In the genomic region with DNA sequence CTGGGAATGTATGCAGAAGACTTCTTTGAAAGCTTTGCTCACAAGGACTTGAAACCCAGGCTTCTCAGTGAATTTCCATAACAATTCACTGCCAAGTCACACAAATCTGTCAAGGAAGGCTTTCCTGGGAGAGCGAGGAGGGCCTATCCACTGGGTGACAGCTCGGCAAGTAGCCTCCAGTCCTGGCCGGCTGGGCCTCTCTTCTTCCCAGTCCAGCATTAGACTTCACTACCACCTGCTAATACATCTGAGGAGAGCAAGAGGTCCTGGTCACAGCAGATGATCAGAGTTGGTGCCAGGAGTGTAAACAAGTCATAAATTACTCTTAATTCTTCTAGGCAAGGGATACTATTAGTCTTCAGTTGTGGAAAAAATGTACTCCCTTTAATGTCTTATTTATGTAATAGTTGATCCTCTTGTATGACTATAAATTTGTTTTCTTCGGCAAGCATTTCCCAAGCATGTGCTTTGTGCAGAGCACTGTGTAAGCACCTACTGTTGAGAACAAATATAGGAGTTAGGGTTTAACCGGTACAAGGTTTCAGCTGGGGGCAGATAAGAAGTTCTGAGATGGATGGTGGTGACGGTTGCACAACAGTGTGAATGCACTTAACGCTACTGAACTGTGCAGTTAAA, we compare ENCODE assay signal across 13 cellular contexts.
DNase-seq lines count a peak whose midpoint lies in the region; ATAC-seq, FAIRE-seq and TF ChIP-seq lines count a peak whose summit lies in the region.
"Had no signal": no experiment of that assay in that cellular context is flagged by ENCODE, and none has a peak within 500 bp of the region (broad histone marks: within the 10 kb centered on the region; RNA-seq: fewer than 3 reads in every experiment).

No MANE protein-coding gene starts in this region.

- H3K4me3 ChIP-seq in HUES48 (ENCODE audit: low read depth, low read length) (no peak overlapping the region), Panc1 (ENCODE audit: low read depth in 2 of 2, low read length in 2 of 2) (no peak overlapping the region), gastrocnemius medialis (no peak overlapping the region)
- H3K4me3 ChIP-seq: breast epithelium had no signal

- in situ Hi-C loops in Panc1 (cut with HindIII; ENCODE audit: low pct_unique_long_range_greater_than_20kb, low sequenced_read_pairs) (no loop called here), gastrocnemius medialis (cut with MboI; ENCODE audit: low sequenced_read_pairs in 4 of 4) (no loop called here)

- H3K27ac ChIP-seq in HUES48 (ENCODE audit: low read depth, low read length) (peak overlapping the region; percentile 30), Panc1 (ENCODE audit: low read length) (peak overlapping the region; percentile 78), gastrocnemius medialis (peak overlapping the region; percentile 61 to 82 (median 72))
- H3K27ac ChIP-seq: HL-60 had no signal

- H3K4me1 ChIP-seq in HUES48 (ENCODE audit: control insufficient read depth, insufficient read depth, low read length): peaks cover 27% of the 10 kb centered on the region
- H3K4me1 ChIP-seq in Panc1 (ENCODE audit: control insufficient read depth, insufficient read depth, low read length): peaks cover 28% of the 10 kb centered on the region
- peaks cover 33 to 48% of the 10 kb centered on the region in 2 donors for H3K4me1 ChIP-seq in gastrocnemius medialis

- H3K9me3 ChIP-seq in HUES48 (ENCODE audit: control insufficient read depth, insufficient read depth, low read length) (no peaks in the 10 kb centered on the region), Panc1 (ENCODE audit: control insufficient read depth, insufficient read depth, low read depth, low read length) (no peaks in the 10 kb centered on the region), gastrocnemius medialis (no peaks in the 10 kb centered on the region)
- H3K9me3 ChIP-seq: breast epithelium had no signal

- BruUV-seq in Panc1 (replicated peaks; lab: Mats Ljungman, UMichigan): no TSS peak

- intact Hi-C loops in Panc1 (cut with micrococcal nuclease; ENCODE audit: unreplicated experiment): no loop called here
- intact Hi-C loops in left ventricle myocardium superior (cut with micrococcal nuclease): no loop called here
- intact Hi-C loops in gastrocnemius medialis (cut with DNase I; ENCODE audit: low total_unique reads): loop anchor here (5.0 kb wide), 1 partner anchor 37 kb away; no protein-coding TSS in a partner anchor

- DNase-seq in Panc1 (ENCODE audit: low read depth, low spot score): no peak
- DNase-seq in left ventricle myocardium superior: no peak
- peak; percentile 63 to 67 for DNase-seq in gastrocnemius medialis
- no peak for DNase-seq in GM12891 (ENCODE audit: insufficient read length, low spot score)
- DNase-seq in effector memory CD8-positive, alpha-beta T cell: no peak
- DNase-seq: activated CD4-positive, CD25-positive, alpha-beta regulatory T cell; NCI-H1694 had no signal

- TF ChIP-seq CTCF in Panc1 (IDR thresholded peaks at IDR 0.05): no peak
- no peak for TF ChIP-seq CTCF in gastrocnemius medialis (IDR thresholded peaks at IDR 0.05 in 4 of 5, conservative IDR thresholded peaks at IDR 0.05 in 1 of 5)

- H3K36me3 Mint-ChIP-seq in effector memory CD8-positive, alpha-beta T cell (ENCODE audit: insufficient read depth): peaks cover 3% of the 10 kb centered on the region

- H3K36me3 ChIP-seq in HUES48 (ENCODE audit: control insufficient read depth, insufficient read depth, low read length) (no peaks in the 10 kb centered on the region), Panc1 (ENCODE audit: control insufficient read depth, insufficient read depth, low read length) (no peaks in the 10 kb centered on the region), gastrocnemius medialis (no peaks in the 10 kb centered on the region)
- H3K36me3 ChIP-seq: breast epithelium had no signal

- ATAC-seq in Panc1 (peak; percentile 36; the same call in 1 of the 2 replicates), left ventricle myocardium superior (peak; percentile 76), gastrocnemius medialis (peak; percentile 89 to 91), GM18858 (IDR thresholded peaks at IDR 0.05; ENCODE audit: unreplicated experiment) (no peak), HG03175 (IDR thresholded peaks at IDR 0.05; ENCODE audit: unreplicated experiment) (no peak)
- no peak for ATAC-seq in effector memory CD8-positive, alpha-beta T cell (replicated peaks)

- peaks cover 0 to 2% of the 10 kb centered on the region in 2 donors for H3K9me3 Mint-ChIP-seq in effector memory CD8-positive, alpha-beta T cell
- H3K9me3 Mint-ChIP-seq: activated T-helper 1 cell treated with anti-CD3 and anti-CD28 coated beads, Interleukin-12 subunit alpha, Interleukin-12 subunit beta, Interleukin-2, Interleukin-4 antibody, amounts not matched to agents 30 ng/mL and 10 ng/mL and 1 ng/mL, durations not matched to agents 14 hours and 24 hours and 36 hours had no signal

- no peak overlapping the region for H3K9ac ChIP-seq in HUES48 (ENCODE audit: low read depth, low read length)

- no peak overlapping the region for H3K4me3 Mint-ChIP-seq in effector memory CD8-positive, alpha-beta T cell
- H3K4me3 Mint-ChIP-seq: activated T-helper 1 cell treated with anti-CD3 and anti-CD28 coated beads, Interleukin-12 subunit alpha, Interleukin-12 subunit beta, Interleukin-2, Interleukin-4 antibody, amounts not matched to agents 30 ng/mL and 10 ng/mL and 1 ng/mL, durations not matched to agents 14 hours and 24 hours and 36 hours had no signal

- H3K27me3 ChIP-seq in HUES48 (ENCODE audit: control insufficient read depth, insufficient read depth, low read length): no peaks in the 10 kb centered on the region
- no peaks in the 10 kb centered on the region for H3K27me3 ChIP-seq in Panc1 (ENCODE audit: control insufficient read depth, insufficient read depth, low read length)
- no peaks in the 10 kb centered on the region for H3K27me3 ChIP-seq in gastrocnemius medialis
- H3K27me3 ChIP-seq: breast epithelium had no signal

- no peaks in the 10 kb centered on the region for H3K27me3 Mint-ChIP-seq in effector memory CD8-positive, alpha-beta T cell

- H3K27ac Mint-ChIP-seq in effector memory CD8-positive, alpha-beta T cell: no peak overlapping the region
- H3K27ac Mint-ChIP-seq: activated T-helper 1 cell treated with anti-CD3 and anti-CD28 coated beads, Interleukin-12 subunit alpha, Interleukin-12 subunit beta, Interleukin-2, Interleukin-4 antibody, amounts not matched to agents 30 ng/mL and 10 ng/mL and 1 ng/mL, durations not matched to agents 14 hours and 24 hours and 36 hours had no signal

- no peak for FAIRE-seq in GM12891 (lab: Jason Lieb, UNC)

- no peak for TF ChIP-seq POLR2A in gastrocnemius medialis (IDR thresholded peaks at IDR 0.05)
- no peak for TF ChIP-seq POLR2A in GM12891 (IDR thresholded peaks at IDR 0.05; ENCODE audit: low read depth, low read length)

- POLR2A ChIA-PET in Panc1 (lab: Charles Lee): no interaction called here

- no peaks in the 10 kb centered on the region for H3K4me1 Mint-ChIP-seq in effector memory CD8-positive, alpha-beta T cell (ENCODE audit: low read depth in 2 of 2)

- CTCF ChIA-PET in Panc1 (lab: Charles Lee): no interaction called here

TF ChIP-seq in GM12891, 5 proteins besides CTCF, POLR2A, EP300 and RAD21:
- no peak for TF ChIP-seq POLR2AphosphoS5 (IDR thresholded peaks at IDR 0.05; ENCODE audit: low read depth, low read length)
- no peak for TF ChIP-seq POU2F2 (IDR thresholded peaks at IDR 0.05; ENCODE audit: low read depth, low read length)
- TF ChIP-seq TAF1 (IDR thresholded peaks at IDR 0.05; ENCODE audit: low read depth, low read length): no peak

Comparison
In these comparisons a context has a peak if more than half of its experiments do, and no peak if none do; other contexts are left out.
1. ATAC-seq: peak in Panc1 (single experiment), left ventricle myocardium superior (single experiment) and gastrocnemius medialis (2 of 2); none in GM18858 (single experiment), HG03175 (single experiment) and effector memory CD8-positive, alpha-beta T cell (single experiment).
2. DNase-seq: peak in gastrocnemius medialis (2 of 2); none in Panc1 (single experiment), left ventricle myocardium superior (single experiment), GM12891 (single experiment) and effector memory CD8-positive, alpha-beta T cell (0 of 3).
3. Peak in every context shown above with its lines, with median percentiles within 50 percentile points of each other: H3K27ac ChIP-seq.